18 cellular contexts compared by ENCODE assay signal in the genomic region with DNA sequence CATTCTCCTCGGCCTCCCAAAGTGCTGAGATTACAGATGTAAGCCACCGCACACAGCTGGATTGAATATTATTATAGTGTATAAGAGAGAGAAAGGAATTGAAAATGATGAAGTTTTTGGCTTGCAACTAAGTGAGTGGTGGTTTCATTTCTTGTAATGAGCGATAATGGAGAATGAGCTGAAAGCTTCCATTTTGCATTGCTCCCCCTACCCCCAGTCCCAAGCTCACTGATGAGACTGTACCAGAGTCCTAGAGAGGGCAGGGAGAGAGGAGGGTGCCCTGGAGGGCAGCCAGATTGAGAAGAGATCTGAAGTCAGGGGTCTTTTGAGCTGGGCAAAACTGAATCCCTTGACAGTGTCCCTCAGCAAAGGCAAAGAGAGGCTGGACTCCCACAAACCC. TPM values are rescaled to one million over a fixed set of nuclear protein-coding genes. Genes with fewer than 3 reads are reported as not detected.
DNase-seq lines count a peak whose midpoint lies in the region; ATAC-seq, FAIRE-seq and TF ChIP-seq lines count a peak whose summit lies in the region.
"Had no signal": no experiment of that assay in that cellular context is flagged by ENCODE, and none has a peak within 500 bp of the region (broad histone marks: within the 10 kb centered on the region; RNA-seq: fewer than 3 reads in every experiment).

No MANE protein-coding gene starts in this region.

- POLR2A ChIA-PET in GM12878 (lab: Charles Lee) (no interaction called here), OCI-LY7 (lab: Charles Lee) (interaction anchor here (0.6 kb wide), 1 partner anchor 131 kb away, joined by 9 read pairs; no protein-coding TSS in a partner anchor)

- H2AFZ ChIP-seq in GM23338 (peak overlapping the region; percentile 69; the same call in 1 of the 2 replicates), GM12878 (ENCODE audit: control insufficient read depth, low read depth, low read length) (no peak overlapping the region), OCI-LY7 (ENCODE audit: low read length) (no peak overlapping the region)

- no peaks in the 10 kb centered on the region for H3K36me3 Mint-ChIP-seq in GM23338 (ENCODE audit: low read depth)
- H3K36me3 Mint-ChIP-seq in nephron (ENCODE audit: low read depth) = no peaks in the 10 kb centered on the region
- H3K36me3 Mint-ChIP-seq: CD4-positive, alpha-beta memory T cell had no signal

- H3K9me2 ChIP-seq in GM23338 (ENCODE audit: insufficient read depth) (no peaks in the 10 kb centered on the region), OCI-LY7 (ENCODE audit: insufficient read depth, low read length) (no peaks in the 10 kb centered on the region)

- intact Hi-C loops in GM12878 (cut with micrococcal nuclease; ENCODE audit: unreplicated experiment) = no loop called here
- intact Hi-C loops in OCI-LY7 (cut with micrococcal nuclease; ENCODE audit: unreplicated experiment) = no loop called here
- intact Hi-C loops in right lobe of liver (cut with DNase I) = no loop called here

- BruUV-seq in GM12878 (replicated peaks; lab: Mats Ljungman, UMichigan) (no TSS peak), OCI-LY7 (replicated peaks; lab: Mats Ljungman, UMichigan) (no TSS peak)

- TF ChIP-seq POLR2A in GM12891 (IDR thresholded peaks at IDR 0.05; ENCODE audit: low read depth, low read length) (no peak), GM12878 (IDR thresholded peaks at IDR 0.05; ENCODE audit: low read depth, low read length) (no peak), right lobe of liver (IDR thresholded peaks at IDR 0.05) (no peak)

- 29% methylated on average over 3 of the region's 3 CpGs for WGBS in GM12878 (ENCODE audit: insufficient coverage, insufficient replicate concordance, low lambda C conversion rate, missing lambda C conversion rate)
- whole genome bisulfite sequencing in right lobe of liver (ENCODE audit: insufficient coverage, low coverage, low lambda C conversion rate, missing lambda C conversion rate) = 92% methylated on average over 3 of the region's 3 CpGs

- no peaks in the 10 kb centered on the region for H3K27me3 Mint-ChIP-seq in GM23338 (ENCODE audit: insufficient read depth, low read depth, poor library complexity)
- H3K27me3 Mint-ChIP-seq in nephron (ENCODE audit: low read depth) = no peaks in the 10 kb centered on the region

- no peak for TF ChIP-seq RAD21 in GM12878 (IDR thresholded peaks at IDR 0.05; ENCODE audit: insufficient read depth, low read depth, low read length)

- CTCF ChIA-PET in GM12878 (lab: Yijun Ruan, JAX) (interaction anchor here (0.6 kb wide), 1 partner anchor 1059 kb away, joined by 3 read pairs; no protein-coding TSS in a partner anchor), OCI-LY7 (lab: Charles Lee; ENCODE audit: unreplicated experiment) (no interaction called here)

- no peaks in the 10 kb centered on the region for H4K20me1 ChIP-seq in GM23338 (replicated peaks; ENCODE audit: insufficient read depth)
- no peaks in the 10 kb centered on the region; the same call in 1 of the 2 replicates for H4K20me1 ChIP-seq in GM12878 (ENCODE audit: control insufficient read depth, insufficient read depth)
- no peaks in the 10 kb centered on the region for H4K20me1 ChIP-seq in OCI-LY7 (ENCODE audit: insufficient read depth, low read length)

- H3K79me2 ChIP-seq in GM23338 (replicated peaks; ENCODE audit: insufficient read depth) (no peaks in the 10 kb centered on the region), GM12878 (ENCODE audit: control insufficient read depth, insufficient read depth, low read length) (no peaks in the 10 kb centered on the region), OCI-LY7 (ENCODE audit: insufficient read depth, low read depth, low read length) (no peaks in the 10 kb centered on the region)

- no peak for TF ChIP-seq CTCF in GM23338 (conservative IDR thresholded peaks at IDR 0.05; ENCODE audit: low read depth in 2 of 2)
- no peak for TF ChIP-seq CTCF in GM12878 (IDR thresholded peaks at IDR 0.05 in 2 of 3, conservative IDR thresholded peaks at IDR 0.05 in 1 of 3; ENCODE audit: control insufficient read depth in 2 of 3, extremely low read depth in 1 of 3, insufficient read depth in 1 of 3, low read depth in 3 of 3, low read length in 3 of 3)
- TF ChIP-seq CTCF in nephron (IDR thresholded peaks at IDR 0.05; ENCODE audit: unreplicated experiment in 3 of 3) = no peak
- TF ChIP-seq CTCF in OCI-LY7 (conservative IDR thresholded peaks at IDR 0.05; ENCODE audit: low read length) = no peak
- TF ChIP-seq CTCF in right lobe of liver (IDR thresholded peaks at IDR 0.05) = no peak

- H3K4me3 ChIP-seq in GM23338 (no peak overlapping the region), GM12878 (no peak overlapping the region), OCI-LY7 (ENCODE audit: low read depth, low read length, poor library complexity, severe bottlenecking) (no peak overlapping the region), right lobe of liver (no peak overlapping the region)
- H3K4me3 ChIP-seq: HAP-1 had no signal

- H3K9me3 ChIP-seq in GM12878 (replicated peaks; ENCODE audit: control insufficient read depth, insufficient read depth, low read length) (no peaks in the 10 kb centered on the region), OCI-LY7 (ENCODE audit: low read length) (no peaks in the 10 kb centered on the region), right lobe of liver (no peaks in the 10 kb centered on the region)
- H3K9me3 ChIP-seq: HAP-1 had no signal

- no peak overlapping the region for H3K27ac Mint-ChIP-seq in GM23338
- H3K27ac Mint-ChIP-seq in nephron = peak overlapping the region in 2 of 3 experiments; percentile 41 to 55
- H3K27ac Mint-ChIP-seq: CD4-positive, alpha-beta memory T cell; HFFc6 had no signal

- H3K9me3 Mint-ChIP-seq in GM23338 = no peaks in the 10 kb centered on the region
- H3K9me3 Mint-ChIP-seq in nephron = no peaks in the 10 kb centered on the region
- H3K9me3 Mint-ChIP-seq: HFFc6 had no signal

- H3K36me3 ChIP-seq in GM23338 (ENCODE audit: insufficient read depth) (no peaks in the 10 kb centered on the region), GM12878 (ENCODE audit: control insufficient read depth in 2 of 2, insufficient read depth in 2 of 2, low read length in 1 of 2) (no peaks in the 10 kb centered on the region), OCI-LY7 (ENCODE audit: insufficient read depth, low read length) (no peaks in the 10 kb centered on the region), right lobe of liver (no peaks in the 10 kb centered on the region)
- H3K36me3 ChIP-seq: HAP-1 had no signal

- SMC1A ChIA-PET in GM12878 (lab: Charles Lee; ENCODE audit: uncharacterized antibody, unreplicated experiment) = interaction anchor here (0.6 to 0.8 kb wide), 4 partner anchors 18 to 536 kb away, joined by 3 to 4 read pairs (median 3); no protein-coding TSS in a partner anchor

- in situ Hi-C loops in GM12878 (cut with MboI) = no loop called here

- DNase-seq in GM12891 (ENCODE audit: insufficient read length, low spot score) = no peak
- DNase-seq in GM23338 (ENCODE audit: low spot score) = no peak
- DNase-seq in GM12878 (ENCODE audit: low read depth, low spot score) = no peak
- no peak for DNase-seq in OCI-LY7 (ENCODE audit: low spot score)
- DNase-seq in right lobe of liver = no peak
- DNase-seq in HK-2 (ENCODE audit: unreplicated experiment) = no peak
- DNase-seq: C1 segment of cervical spinal cord; Calu3; CD4-positive, alpha-beta memory T cell; COR-L47; DMS53; DMS79 treated with DMSO at 0.1 percent for 48 hours; GF-D8; GOT3; HFFc6 had no signal

- no peak overlapping the region for H3K9ac ChIP-seq in GM12878 (ENCODE audit: control insufficient read depth, insufficient read depth, low read length)

- H3K27ac ChIP-seq in GM23338 (ENCODE audit: low read depth) (no peak overlapping the region), GM12878 (ENCODE audit: control insufficient read depth, insufficient read depth) (no peak overlapping the region), OCI-LY7 (ENCODE audit: low read depth, low read length, poor library complexity, severe bottlenecking) (no peak overlapping the region), right lobe of liver (no peak overlapping the region)

- no peak for ATAC-seq in GM23338
- ATAC-seq in GM12878 = peak; percentile 58
- no peak for ATAC-seq in right lobe of liver

- RAD21 ChIA-PET in GM12878 (lab: Charles Lee; ENCODE audit: unreplicated experiment) = no interaction called here

- H3K4me1 Mint-ChIP-seq in GM23338 (peaks cover 22% of the 10 kb centered on the region), nephron (peaks cover 28% of the 10 kb centered on the region)

- H3K4me3 Mint-ChIP-seq in GM23338 (no peak overlapping the region), nephron (no peak overlapping the region)
- H3K4me3 Mint-ChIP-seq: CD4-positive, alpha-beta memory T cell; HFFc6 had no signal

- no peak for FAIRE-seq in GM12891 (lab: Jason Lieb, UNC)
- FAIRE-seq in GM12878 (lab: Jason Lieb, UNC) = no peak
- FAIRE-seq: H54 had no signal

- H3K4me1 ChIP-seq in GM23338 (ENCODE audit: insufficient read depth) = peaks cover 20% of the 10 kb centered on the region
- no peaks in the 10 kb centered on the region for H3K4me1 ChIP-seq in GM12878 (ENCODE audit: control insufficient read depth, insufficient read depth, low read length)
- H3K4me1 ChIP-seq in OCI-LY7 (ENCODE audit: insufficient read depth, low read length, poor library complexity, severe bottlenecking) = no peaks in the 10 kb centered on the region
- H3K4me1 ChIP-seq in right lobe of liver = peaks cover 0 to 9% (median 0%) of the 10 kb centered on the region in 4 donors

- TF ChIP-seq EP300 in GM12878 (IDR thresholded peaks at IDR 0.05; ENCODE audit: borderline replicate concordance in 1 of 2, control insufficient read depth in 1 of 2, low read depth in 2 of 2, low read length in 2 of 2) = no peak

- 0 out of 2 replicates have a peak, but pooled peaks cover 3% of the 10 kb centered on the region for H3F3A ChIP-seq in GM23338 (replicated peaks; ENCODE audit: low read depth)

- H3K27me3 ChIP-seq in GM23338 (ENCODE audit: insufficient read depth) = no peaks in the 10 kb centered on the region
- H3K27me3 ChIP-seq in GM12878 (replicated peaks in 1 of 2; ENCODE audit: control insufficient read depth in 2 of 2, insufficient read depth in 2 of 2, low read length in 1 of 2) = no peaks in the 10 kb centered on the region; a peak in 1 of 4 replicates
- H3K27me3 ChIP-seq in right lobe of liver = no peaks in the 10 kb centered on the region

- no peak overlapping the region for H3K4me2 ChIP-seq in GM23338
- H3K4me2 ChIP-seq in GM12878 (ENCODE audit: control insufficient read depth, insufficient read depth) = peak overlapping the region; percentile 3; the same call in 1 of the 2 replicates
- no peak overlapping the region for H3K4me2 ChIP-seq in OCI-LY7 (ENCODE audit: low read length)

RNA-seq across cellular contexts. Expression of a gene that starts 38.5 kb away (rescaled TPM):
- polyA plus RNA-seq in GM12891 (2012; ENCODE audit: low read depth, missing spikeins) = 50.5 TPM
- 292 and 348 TPM in 2 replicates for total RNA-seq in GM23338 (2014; rRNA removed; shearing (Covaris generic))
- polyA plus RNA-seq in GM23338 (2016; fragmentation: Nextera tagmentation; extraction: Ambion mirVana) (111 and 116 TPM in 2 replicates), GM12878 (2011; rRNA removed) (24.5 and 32.6 TPM in 2 replicates), GM12878 (2014; fragmentation: Illumina TruSeq; extraction: Trizol) (85.3 and 88.3 TPM in 2 replicates), GM12878 (2014; fragmentation: Nextera tagmentation; extraction: Ambion mirVana) (10 to 100 TPM; 48.7 to 53.3 TPM), GM12878 (2014; rRNA removed) (62.1 and 65.5 TPM in 2 replicates), GM12878 (2016; fragmentation: Nextera tagmentation; extraction: Ambion mirVana) (10 to 100 TPM; 47.5 to 47.8 TPM)
- total RNA-seq in GM12878 (2013; cell fraction: nucleolus; rRNA removed) = 151 and 155 TPM in 2 replicates
- total RNA-seq in GM12878 (2014; rRNA removed) (91.5 and 101 TPM in 2 replicates), GM12878 (2014; rRNA removed; fragmentation: Illumina TruSeq; extraction: Trizol) (84.9 and 85.4 TPM in 2 replicates), GM12878 (2021) (104 and 109 TPM in 2 replicates), OCI-LY7 (2022) (39.0 and 40.4 TPM in 2 replicates), right lobe of liver (100 to 1,000 TPM; 101 to 192 (median 123) TPM)
- 35.5 TPM for polyA plus RNA-seq in GM12878 (2011; ENCODE audit: low read depth)
- polyA plus RNA-seq in GM12878 (2011; cell fraction: cytosol; rRNA removed) = 50.4 and 52.3 TPM in 2 replicates
- 46.6 and 67.1 TPM in 2 replicates for polyA plus RNA-seq in GM12878 (2011; cell fraction: nucleus; rRNA removed)
- 53.1 and 54.1 TPM in 2 replicates for polyA plus RNA-seq in GM12878 (2012)
- 41.9 and 53.4 TPM in 2 replicates for polyA minus RNA-seq in GM12878 (2011; rRNA and poly(A)+ RNA removed)
- 46.5 and 59.8 TPM in 2 replicates for polyA minus RNA-seq in GM12878 (2011; cell fraction: cytosol; rRNA and poly(A)+ RNA removed)
- polyA minus RNA-seq in GM12878 (2011; cell fraction: nucleus; rRNA and poly(A)+ RNA removed) = 19.9 and 35.6 TPM in 2 replicates
- 42.7 and 45.0 TPM in 2 replicates for total RNA-seq in OCI-LY7 (2014; rRNA removed; shearing (Covaris generic))
